In the genomic region with DNA sequence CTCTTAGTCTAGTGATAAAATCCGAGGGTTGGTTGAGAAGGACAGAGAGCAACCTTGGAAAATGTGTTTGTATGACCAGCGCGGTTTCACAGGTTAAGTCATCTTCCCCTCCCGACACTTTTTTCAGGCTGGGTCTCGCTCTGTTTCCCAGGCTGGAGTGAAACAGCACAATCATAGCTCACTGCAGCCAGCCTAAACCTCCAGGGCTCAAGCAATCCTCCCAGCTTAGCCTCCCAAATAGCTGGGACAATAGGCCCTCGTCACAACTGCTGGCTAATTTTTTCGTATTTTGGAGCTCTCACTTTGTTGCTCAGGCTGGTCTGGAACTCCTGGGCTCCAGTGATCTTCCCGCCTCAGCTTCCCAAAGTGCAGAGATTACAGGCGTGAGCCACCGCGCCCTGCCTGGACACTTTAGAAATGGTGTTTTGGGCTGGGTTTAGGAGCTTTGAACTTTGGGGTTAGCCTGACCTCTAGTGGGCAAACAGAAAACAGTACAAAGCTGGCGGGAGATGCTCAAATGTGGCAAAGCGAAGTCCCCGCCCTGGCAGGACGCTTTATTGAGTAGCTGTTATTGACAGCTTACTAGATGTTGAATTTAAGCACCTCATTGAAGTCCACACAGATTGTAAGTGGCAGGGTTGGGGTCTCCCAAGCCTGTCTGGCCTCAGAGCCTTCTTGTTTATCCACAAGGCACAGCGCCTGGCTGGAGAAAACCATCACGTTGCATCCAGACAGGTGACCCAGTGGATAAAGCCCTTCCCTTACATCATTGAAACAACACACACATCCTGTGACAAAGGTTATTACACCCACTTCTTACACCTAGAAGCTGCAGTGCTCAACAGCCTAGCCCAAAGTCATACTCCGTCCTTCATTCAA, we compare ENCODE assay signal across 8 cellular contexts. TPM values are rescaled to one million over a fixed set of nuclear protein-coding genes. Genes with fewer than 3 reads are reported as not detected.
DNase-seq lines count a peak whose midpoint lies in the region; ATAC-seq and TF ChIP-seq lines count a peak whose summit lies in the region.

No MANE protein-coding gene starts in this region.

- no peak overlapping the region for H2AK5ac ChIP-seq in mesendoderm (ENCODE audit: low read length)

- no peak overlapping the region for H4K5ac ChIP-seq in mesendoderm (ENCODE audit: low read length)

- peak; percentile 81 for TF ChIP-seq CTCF in HFF-Myc (IDR thresholded peaks at IDR 0.05; ENCODE audit: low read depth, low read length, missing control alignments)

- no peak overlapping the region for H3K27ac ChIP-seq in mesendoderm (ENCODE audit: low read depth, low read length)

- no peak overlapping the region for H2BK120ac ChIP-seq in mesendoderm (ENCODE audit: low read depth, low read length)

- H3K18ac ChIP-seq in mesendoderm (ENCODE audit: low read length): no peak overlapping the region

- no CpG with 5 or more reads among the region's 18 CpGs for WGBS in mesendoderm (ENCODE audit: extremely low coverage, insufficient coverage, low lambda C conversion rate)

- H3K4ac ChIP-seq in mesendoderm (ENCODE audit: low read depth, low read length): no peak overlapping the region

- no peak overlapping the region for H3K23ac ChIP-seq in mesendoderm (ENCODE audit: low read length)

- no peak overlapping the region for H3K9ac ChIP-seq in mesendoderm (ENCODE audit: low read length)

- H3K36me3 ChIP-seq in mesendoderm (ENCODE audit: control insufficient read depth, insufficient read depth, low read length): no peaks in the 10 kb centered on the region

- H3K4me2 ChIP-seq in mesendoderm (ENCODE audit: low read length): no peak overlapping the region

- H2BK5ac ChIP-seq in mesendoderm (ENCODE audit: low read length): no peak overlapping the region

- no peak overlapping the region for H3K4me3 ChIP-seq in HFF-Myc (replicated peaks; ENCODE audit: low read depth, low read length)
- H3K4me3 ChIP-seq in mesendoderm (ENCODE audit: low read length): no peak overlapping the region

- H3K27me3 ChIP-seq in mesendoderm (ENCODE audit: insufficient read depth, low read length, poor library complexity): no peaks in the 10 kb centered on the region

- no peak for ATAC-seq in HG03521 (IDR thresholded peaks at IDR 0.05; ENCODE audit: unreplicated experiment)

- H3K56ac ChIP-seq in mesendoderm (ENCODE audit: low read length): no peak overlapping the region

- H3K4me1 ChIP-seq in mesendoderm (ENCODE audit: control insufficient read depth, low read depth, low read length): no peaks in the 10 kb centered on the region

- H2BK15ac ChIP-seq in mesendoderm (replicated peaks; ENCODE audit: low read depth): no peak overlapping the region

- H3K79me1 ChIP-seq in mesendoderm (ENCODE audit: low read length): no peaks in the 10 kb centered on the region

- no peaks in the 10 kb centered on the region for H3K79me2 ChIP-seq in mesendoderm (ENCODE audit: control insufficient read depth, insufficient read depth, low read length)

- DNase-seq in DMS153 (lab: John Stamatoyannopoulos, UW) (peak; percentile 56), HFF-Myc (ENCODE audit: extremely low read depth, low read depth) (peak; percentile 32), NCI-H446 treated with DMSO at 0.1 percent for 48 hours (lab: John Stamatoyannopoulos, UW) (peak; percentile 8), ecto neural progenitor cell (ENCODE audit: low spot score) (peak; percentile 77), mesendoderm (peak; percentile 82)
- peak; percentile 48 to 58 for DNase-seq in activated CD4-positive, alpha-beta T cell treated with anti-CD3 and anti-CD28 coated beads, Interleukin-2, amount 50 U/mL, for 48 hours
- peak; percentile 65 for DNase-seq in stimulated activated CD8-positive, alpha-beta memory T cell treated with anti-CD3 and anti-CD28 coated beads, Interleukin-4, amount 100 ng/mL, for 48 hours

- H4K8ac ChIP-seq in mesendoderm (ENCODE audit: low read depth, low read length): no peak overlapping the region

RNA-seq across cellular contexts. Expression of gene RBBP6, which starts 34.7 kb away (rescaled TPM):
- 56.7 TPM for polyA plus RNA-seq in mesendoderm (2013, experiment 1 of 2)
- polyA plus RNA-seq in mesendoderm (2013, experiment 2 of 2): 54.7 TPM

Comparison
In these comparisons a context has a peak if more than half of its experiments do, and no peak if none do; other contexts are left out.
1. DNase-seq: peak in every context shown above with its lines; median percentile 82 in mesendoderm; 77 in ecto neural progenitor cell; 65 in stimulated activated CD8-positive, alpha-beta memory T cell treated with anti-CD3 and anti-CD28 coated beads, Interleukin-4, amount 100 ng/mL, for 48 hours; 56 in DMS153; 53 in activated CD4-positive, alpha-beta T cell treated with anti-CD3 and anti-CD28 coated beads, Interleukin-2, amount 50 U/mL, for 48 hours; 32 in HFF-Myc; 8 in NCI-H446 treated with DMSO at 0.1 percent for 48 hours.